In genomic region chr2:64784168-64785061, GRCh38 we compare ENCODE assay signal across 24 cellular contexts.
DNase-seq lines count a peak whose midpoint lies in the region; TF ChIP-seq lines count a peak whose summit lies in the region.
"Had no signal": no experiment of that assay in that cellular context is flagged by ENCODE, and none has a peak within 500 bp of the region (broad histone marks: within the 10 kb centered on the region; RNA-seq: fewer than 3 reads in every experiment).

No MANE protein-coding gene starts in this region.

- no peak overlapping the region for H2BK120ac ChIP-seq in neuronal stem cell (ENCODE audit: low read depth, low read length)

- no peak overlapping the region for H3K4me3 ChIP-seq in breast epithelium
- H3K4me3 ChIP-seq in epithelial cell of esophagus (ENCODE audit: low read length) = no peak overlapping the region
- H3K4me3 ChIP-seq in neuronal stem cell (ENCODE audit: low read length in 2 of 2) = no peak overlapping the region
- H3K4me3 ChIP-seq in urinary bladder (ENCODE audit: low read depth, low read length) = no peak overlapping the region
- H3K4me3 ChIP-seq: tibial artery had no signal

- TF ChIP-seq CTCF in MCF 10A (IDR thresholded peaks at IDR 0.05; ENCODE audit: unreplicated experiment) = no peak
- TF ChIP-seq CTCF in breast epithelium (IDR thresholded peaks at IDR 0.05) = no peak
- no peak for TF ChIP-seq CTCF in epithelial cell of esophagus (IDR thresholded peaks at IDR 0.05; ENCODE audit: insufficient read depth, low read depth, low read length, missing control alignments)

- no TSS peak for BruUV-seq in MCF 10A (replicated peaks; lab: Mats Ljungman, UMichigan)

- H3K9me3 ChIP-seq in breast epithelium (no peaks in the 10 kb centered on the region), neuronal stem cell (replicated peaks in 1 of 2; ENCODE audit: control insufficient read depth in 2 of 2, insufficient read depth in 1 of 2, low read depth in 1 of 2, low read length in 2 of 2) (no peaks in the 10 kb centered on the region)
- H3K9me3 ChIP-seq: tibial artery had no signal

- H3K4me1 Mint-ChIP-seq in MCF 10A (ENCODE audit: insufficient read depth, unreplicated experiment) = peaks cover 15% of the 10 kb centered on the region

- peak overlapping the region; percentile 43 for H4K8ac ChIP-seq in neuronal stem cell (ENCODE audit: low read depth, low read length)

- CTCF ChIA-PET in MCF 10A (lab: Yijun Ruan, JAX) = interaction anchor here (0.6 to 0.8 kb wide), 3 partner anchors 34 to 536 kb away, joined by 3 read pairs; no protein-coding TSS in a partner anchor

- no peak overlapping the region for H2BK15ac ChIP-seq in neuronal stem cell (ENCODE audit: low read length)

- no peak overlapping the region for H3K4ac ChIP-seq in neuronal stem cell (ENCODE audit: low read length)

- H3K9me3 Mint-ChIP-seq in MCF 10A (ENCODE audit: unreplicated experiment) = no peaks in the 10 kb centered on the region
- H3K9me3 Mint-ChIP-seq: activated B cell treated with CpG ODN at 0.5 μM for 24 hours; activated CD4-positive, alpha-beta memory T cell treated with anti-CD3 and anti-CD28 coated beads, Interleukin-2, amount 10 ng/mL, durations not matched to agents 7 days and 5 days; natural killer cell treated with Interleukin-12 subunit alpha and Interleukin-12 subunit beta and Interleukin-15 and Interleukin-18, amount 100 ng/mL, for 72 hours; T-helper 2 cell treated with Interferon-gamma antibody and Interleukin-4, amounts not matched to agents 5 μg/mL and 100 μg/mL, for 36 hours had no signal

- POLR2A ChIA-PET in MCF 10A (lab: Yijun Ruan, JAX) = interaction anchor here (0.8 kb wide), 1 partner anchor 11 kb away, joined by 3 read pairs; no protein-coding TSS in a partner anchor

- H3K27me3 Mint-ChIP-seq in MCF 10A (ENCODE audit: insufficient read depth, unreplicated experiment) = no peaks in the 10 kb centered on the region
- H3K27me3 Mint-ChIP-seq: activated B cell treated with CpG ODN at 0.5 μM for 24 hours had no signal

- peak overlapping the region; percentile 24 for H2BK12ac ChIP-seq in neuronal stem cell (ENCODE audit: low read length)

- peak overlapping the region; percentile 42 for H3K14ac ChIP-seq in neuronal stem cell (ENCODE audit: low read length)

- no peak overlapping the region for H3K4me2 ChIP-seq in neuronal stem cell (ENCODE audit: insufficient read depth, low read length, poor library complexity, severe bottlenecking)

- H3K4me1 ChIP-seq in breast epithelium = no peaks in the 10 kb centered on the region
- no peaks in the 10 kb centered on the region for H3K4me1 ChIP-seq in neuronal stem cell (ENCODE audit: control insufficient read depth in 2 of 2, insufficient read depth in 1 of 2, low read depth in 1 of 2, low read length in 2 of 2)
- no peaks in the 10 kb centered on the region for H3K4me1 ChIP-seq in urinary bladder (ENCODE audit: insufficient read depth)

- H3K36me3 ChIP-seq in breast epithelium = no peaks in the 10 kb centered on the region
- H3K36me3 ChIP-seq in neuronal stem cell (replicated peaks in 1 of 2; ENCODE audit: control insufficient read depth in 2 of 2, insufficient read depth in 2 of 2, low read length in 2 of 2) = no peaks in the 10 kb centered on the region
- H3K36me3 ChIP-seq in urinary bladder (ENCODE audit: insufficient read depth) = no peaks in the 10 kb centered on the region
- H3K36me3 ChIP-seq: tibial artery had no signal

- TF ChIP-seq POLR2A in breast epithelium (IDR thresholded peaks at IDR 0.05) = no peak

- peak overlapping the region; percentile 54 for H3K9ac ChIP-seq in neuronal stem cell (ENCODE audit: low read depth, low read length, poor library complexity)

- no peak overlapping the region for H3K27ac ChIP-seq in breast epithelium
- no peak overlapping the region for H3K27ac ChIP-seq in neuronal stem cell (replicated peaks; ENCODE audit: low read length)
- H3K27ac ChIP-seq in urinary bladder (ENCODE audit: low read depth) = peak overlapping the region; percentile 90
- H3K27ac ChIP-seq: tibial artery had no signal

- H3K27ac Mint-ChIP-seq in MCF 10A (ENCODE audit: low read depth, unreplicated experiment) = no peak overlapping the region
- H3K27ac Mint-ChIP-seq: activated B cell treated with CpG ODN at 0.5 μM for 24 hours; activated CD4-positive, alpha-beta memory T cell treated with anti-CD3 and anti-CD28 coated beads, Interleukin-2, amount 10 ng/mL, durations not matched to agents 7 days and 5 days; natural killer cell treated with Interleukin-12 subunit alpha and Interleukin-12 subunit beta and Interleukin-15 and Interleukin-18, amount 100 ng/mL, for 72 hours; T-helper 2 cell treated with Interferon-gamma antibody and Interleukin-4, amounts not matched to agents 5 μg/mL and 100 μg/mL, for 36 hours had no signal

- peaks cover 6% of the 10 kb centered on the region for H3K36me3 Mint-ChIP-seq in MCF 10A (ENCODE audit: insufficient read depth, unreplicated experiment)
- H3K36me3 Mint-ChIP-seq: natural killer cell treated with Interleukin-12 subunit alpha and Interleukin-12 subunit beta and Interleukin-15 and Interleukin-18, amount 100 ng/mL, for 72 hours had no signal

- no CpG with 5 or more reads among the region's 14 CpGs for WGBS in neuronal stem cell (ENCODE audit: extremely low coverage in 2 of 2, insufficient read length in 2 of 2, insufficient replicate concordance in 1 of 2), 2 donors
- WGBS in urinary bladder = 91% methylated on average over 14 of the region's 14 CpGs

- H2AFZ ChIP-seq in neuronal stem cell (ENCODE audit: low read length) = no peak overlapping the region

- H3K79me1 ChIP-seq in neuronal stem cell (ENCODE audit: low read depth, low read length) = no peaks in the 10 kb centered on the region

- no peak overlapping the region for H4K91ac ChIP-seq in neuronal stem cell (ENCODE audit: low read depth, low read length, poor library complexity)

- H3K4me3 Mint-ChIP-seq in MCF 10A (ENCODE audit: unreplicated experiment) = no peak overlapping the region
- H3K4me3 Mint-ChIP-seq: activated B cell treated with CpG ODN at 0.5 μM for 24 hours; activated CD4-positive, alpha-beta memory T cell treated with anti-CD3 and anti-CD28 coated beads, Interleukin-2, amount 10 ng/mL, durations not matched to agents 7 days and 5 days; natural killer cell treated with Interleukin-12 subunit alpha and Interleukin-12 subunit beta and Interleukin-15 and Interleukin-18, amount 100 ng/mL, for 72 hours; T-helper 2 cell treated with Interferon-gamma antibody and Interleukin-4, amounts not matched to agents 5 μg/mL and 100 μg/mL, for 36 hours had no signal

- DNase-seq in MCF 10A (ENCODE audit: unreplicated experiment) (peak; percentile 48), breast epithelium (ENCODE audit: low spot score in 2 of 2) (no peak), epithelial cell of esophagus (ENCODE audit: low read depth) (peak; percentile 78), neuronal stem cell (ENCODE audit: low spot score) (no peak), UCSD-AML1 (lab: John Stamatoyannopoulos, UW; ENCODE audit: unreplicated experiment) (no peak), DMS 273 treated with DMSO at 0.1 percent for 48 hours (lab: John Stamatoyannopoulos, UW) (no peak)
- DNase-seq in activated CD8-positive, alpha-beta memory T cell treated with anti-CD3 and anti-CD28 coated beads for 24 hours = no peak
- DNase-seq: 8988T; activated B cell treated with CpG ODN at 0.5 μM for 24 hours; activated CD4-positive, alpha-beta memory T cell treated with anti-CD3 and anti-CD28 coated beads, Interleukin-2, amount 10 ng/mL, durations not matched to agents 7 days and 5 days; activated gamma-delta T cell treated with Interleukin-2 at 50 U/mL for 16 hours; cortex of kidney; DMS79; head of caudate nucleus; NCI-H1105; NCI-H2081 treated with DMSO at 0.1 percent for 48 hours; NCI-H510A treated with DMSO at 0.1 percent for 48 hours; posterior cingulate gyrus; stimulated activated CD4-positive, alpha-beta T cell treated with anti-CD3 and anti-CD28 coated beads, Interleukin-1b, Interleukin-23, amount 100 ng/mL, for 48 hours; stimulated activated naive CD8-positive, alpha-beta T cell treated with anti-CD3 and anti-CD28 coated beads, Interleukin-15, Interleukin-2, amounts not matched to agents 100 U/mL and 50 U/mL, for 24 hours; tibial artery had no signal

- H3K27me3 ChIP-seq in breast epithelium (no peaks in the 10 kb centered on the region), neuronal stem cell (ENCODE audit: control insufficient read depth in 3 of 3, insufficient read depth in 3 of 3, low read depth in 1 of 3, low read length in 3 of 3) (peaks cover 0 to 31% (median 0%) of the 10 kb centered on the region in 3 experiments)
- H3K27me3 ChIP-seq: tibial artery had no signal

- intact Hi-C loops in MCF 10A (cut with micrococcal nuclease) (no loop called here), breast epithelium (cut with DNase I; ENCODE audit: low total_unique reads) (no loop called here)

- peak overlapping the region; percentile 62 for H3K18ac ChIP-seq in neuronal stem cell (ENCODE audit: low read length)

- peak overlapping the region; percentile 30 for H2AK5ac ChIP-seq in neuronal stem cell (ENCODE audit: low read depth, low read length)

- no peak overlapping the region for H2BK5ac ChIP-seq in neuronal stem cell (ENCODE audit: low read length)

- H3K23ac ChIP-seq in neuronal stem cell (ENCODE audit: low read depth, low read length, poor library complexity) = peak overlapping the region; percentile 0

Comparison
In these comparisons a context has a peak if more than half of its experiments do, and no peak if none do; other contexts are left out.
1. DNase-seq: peak in MCF 10A (single experiment) and epithelial cell of esophagus (single experiment); none in breast epithelium (0 of 2), neuronal stem cell (single experiment), activated CD8-positive, alpha-beta memory T cell treated with anti-CD3 and anti-CD28 coated beads for 24 hours (single experiment), UCSD-AML1 (single experiment) and DMS 273 treated with DMSO at 0.1 percent for 48 hours (single experiment).